15 cellular contexts compared by ENCODE assay signal in genomic region chr12:94745562-94745961, GRCh38.
A peak's percentile ranks its signal among the peaks of the same experiment; 100 is the strongest.
DNase-seq lines count a peak whose midpoint lies in the region; ATAC-seq and TF ChIP-seq lines count a peak whose summit lies in the region.
"Had no signal": no experiment of that assay in that cellular context is flagged by ENCODE, and none has a peak within 500 bp of the region (broad histone marks: within the 10 kb centered on the region; RNA-seq: fewer than 3 reads in every experiment).

No MANE protein-coding gene starts in this region.

- peak overlapping the region; percentile 47 to 76 (median 49) for H3K27ac Mint-ChIP-seq in nephron
- H3K27ac Mint-ChIP-seq: B cell; CD4-positive, alpha-beta T cell; H9 had no signal

- H3K9me3 Mint-ChIP-seq in nephron, result no peaks in the 10 kb centered on the region
- H3K9me3 Mint-ChIP-seq: CD4-positive, alpha-beta T cell; H9 had no signal

- peaks cover 4% of the 10 kb centered on the region for H3K27me3 Mint-ChIP-seq in nephron (ENCODE audit: low read depth)
- H3K27me3 Mint-ChIP-seq: B cell had no signal

- no peaks in the 10 kb centered on the region for H3K36me3 Mint-ChIP-seq in nephron (ENCODE audit: low read depth)

- H3K4me1 Mint-ChIP-seq in nephron, result peaks cover 30% of the 10 kb centered on the region

- no peak overlapping the region for H3K4me3 Mint-ChIP-seq in nephron
- H3K4me3 Mint-ChIP-seq: B cell; CD4-positive, alpha-beta T cell; H9 had no signal

- TF ChIP-seq CTCF in nephron (IDR thresholded peaks at IDR 0.05; ENCODE audit: unreplicated experiment in 3 of 3) (no peak), retinal pigment epithelial cell (conservative IDR thresholded peaks at IDR 0.05; ENCODE audit: low read depth, low read length) (no peak)

- in situ Hi-C loops in G401 (cut with HindIII; ENCODE audit: low sequenced_read_pairs), result no loop called here

- no peak for ATAC-seq in HG03442 (IDR thresholded peaks at IDR 0.05; ENCODE audit: unreplicated experiment)
- ATAC-seq: GM12878, HepG2 had no signal

- DNase-seq in G401 (ENCODE audit: low spot score) (peak; percentile 88), cerebellar cortex (ENCODE audit: low spot score) (peak; percentile 86), retinal pigment epithelial cell (ENCODE audit: low read depth) (peak; percentile 48), T-helper 1 cell (no peak), A172 (ENCODE audit: low spot score) (no peak)
- DNase-seq: Calu3; CD4-positive, alpha-beta T cell; DMS 273 treated with DMSO at 0.1 percent for 48 hours; GM23248; H9 had no signal

- H3K4me3 ChIP-seq in retinal pigment epithelial cell (ENCODE audit: low read length), result no peak overlapping the region
- H3K4me3 ChIP-seq: GM12878, GM23248 had no signal

Comparison
In these comparisons a context has a peak if more than half of its experiments do, and no peak if none do; other contexts are left out.
1. DNase-seq: peak in G401 (single experiment), cerebellar cortex (single experiment) and retinal pigment epithelial cell (single experiment); none in T-helper 1 cell (0 of 5) and A172 (single experiment).